Comparison of ENCODE assay signal across 12 cellular contexts in genomic region chr2:166410828-166411472, GRCh38. TPM values are rescaled to one million over a fixed set of nuclear protein-coding genes. Genes with fewer than 3 reads are reported as not detected.
A peak's percentile ranks its signal among the peaks of the same experiment; 100 is the strongest.
DNase-seq lines count a peak whose midpoint lies in the region; TF ChIP-seq lines count a peak whose summit lies in the region.
"Had no signal": no experiment of that assay in that cellular context is flagged by ENCODE, and none has a peak within 500 bp of the region (broad histone marks: within the 10 kb centered on the region; RNA-seq: fewer than 3 reads in every experiment).

No MANE protein-coding gene starts in this region.

- TF ChIP-seq CTCF in BE2C (IDR thresholded peaks at IDR 0.05; ENCODE audit: low read depth, low read length) = no peak
- no peak for TF ChIP-seq CTCF in mammary epithelial cell (conservative IDR thresholded peaks at IDR 0.05 in 1 of 2, IDR thresholded peaks at IDR 0.05 in 1 of 2; ENCODE audit: extremely low read depth in 1 of 2, insufficient read depth in 1 of 2, low read depth in 1 of 2, low read length in 2 of 2)
- TF ChIP-seq CTCF in progenitor cell of endocrine pancreas (IDR thresholded peaks at IDR 0.05; ENCODE audit: unreplicated experiment) = no peak
- no peak for TF ChIP-seq CTCF in neural progenitor cell (IDR thresholded peaks at IDR 0.05)

- H3K9ac ChIP-seq in mammary epithelial cell (ENCODE audit: insufficient read depth, low read length) (peak overlapping the region; percentile 56), mesenchymal stem cell (ENCODE audit: low read length) (peak overlapping the region; percentile 55), neural progenitor cell (no peak overlapping the region)

- H3K27ac ChIP-seq in mammary epithelial cell (ENCODE audit: insufficient read depth, low read depth, low read length) = peak overlapping the region; percentile 91
- H3K27ac ChIP-seq in mesenchymal stem cell (ENCODE audit: low read length, poor library complexity, severe bottlenecking) = no peak overlapping the region
- H3K27ac ChIP-seq in neural progenitor cell = no peak overlapping the region
- H3K27ac ChIP-seq: upper lobe of left lung had no signal

- no peak overlapping the region for H2BK15ac ChIP-seq in mesenchymal stem cell (ENCODE audit: low read depth, poor library complexity, severe bottlenecking)

- peaks cover 4% of the 10 kb centered on the region for H3K4me1 Mint-ChIP-seq in progenitor cell of endocrine pancreas (ENCODE audit: low read depth)
- no peaks in the 10 kb centered on the region for H3K4me1 Mint-ChIP-seq in activated CD4-positive, alpha-beta memory T cell treated with anti-CD3 and anti-CD28 coated beads for 36 hours (ENCODE audit: low read depth)
- peaks cover 2% of the 10 kb centered on the region for H3K4me1 Mint-ChIP-seq in neural progenitor cell

- H3K23ac ChIP-seq in mesenchymal stem cell (ENCODE audit: low read length in 2 of 2) = no peak overlapping the region

- CTCF ChIA-PET in mammary epithelial cell (lab: Charles Lee; ENCODE audit: low non-redundant PET) = no interaction called here
- CTCF ChIA-PET in activated CD4-positive, alpha-beta memory T cell treated with anti-CD3 and anti-CD28 coated beads for 36 hours (lab: Charles Lee) = no interaction called here

- H3K4ac ChIP-seq in mesenchymal stem cell (ENCODE audit: low read depth in 1 of 2, low read length in 2 of 2) = no peak overlapping the region

- dilution Hi-C loops in mammary epithelial cell (cut with HindIII; ENCODE audit: low sequenced_read_pairs) = no loop called here

- H4K8ac ChIP-seq in mesenchymal stem cell (ENCODE audit: low read length) = no peak overlapping the region

- H3K27me3 ChIP-seq in BE2C (no peaks in the 10 kb centered on the region), MG63 (no peaks in the 10 kb centered on the region), mammary epithelial cell (ENCODE audit: insufficient read depth, low read length) (no peaks in the 10 kb centered on the region), mesenchymal stem cell (ENCODE audit: control insufficient read depth in 1 of 2, insufficient read depth in 1 of 2, low read length in 2 of 2) (no peaks in the 10 kb centered on the region), neural progenitor cell (no peaks in the 10 kb centered on the region)
- H3K27me3 ChIP-seq: upper lobe of left lung had no signal

- H3K9me3 ChIP-seq in BE2C = no peaks in the 10 kb centered on the region
- H3K9me3 ChIP-seq in MG63 = no peaks in the 10 kb centered on the region
- no peaks in the 10 kb centered on the region for H3K9me3 ChIP-seq in mammary epithelial cell (replicated peaks; ENCODE audit: insufficient read depth, low read length)
- H3K9me3 ChIP-seq in mesenchymal stem cell (ENCODE audit: control insufficient read depth, low read length) = no peaks in the 10 kb centered on the region
- H3K9me3 ChIP-seq in neural progenitor cell (ENCODE audit: low read depth) = no peaks in the 10 kb centered on the region
- H3K9me3 ChIP-seq: upper lobe of left lung had no signal

- WGBS in mammary epithelial cell (ENCODE audit: low coverage, missing lambda C conversion rate) = 45% methylated on average over 7 of the region's 7 CpGs
- 85% methylated on average over 5 of the region's 7 CpGs for WGBS in mesenchymal stem cell

- no peak overlapping the region for H3K4me3 Mint-ChIP-seq in progenitor cell of endocrine pancreas (ENCODE audit: low read depth)
- no peak overlapping the region for H3K4me3 Mint-ChIP-seq in activated CD4-positive, alpha-beta memory T cell treated with anti-CD3 and anti-CD28 coated beads for 36 hours
- no peak overlapping the region for H3K4me3 Mint-ChIP-seq in neural progenitor cell
- H3K4me3 Mint-ChIP-seq: neural crest cell had no signal

- no peak overlapping the region for H2BK120ac ChIP-seq in mesenchymal stem cell (ENCODE audit: low read depth, low read length)

- H3K36me3 Mint-ChIP-seq in progenitor cell of endocrine pancreas (ENCODE audit: insufficient read depth) (no peaks in the 10 kb centered on the region), neural progenitor cell (no peaks in the 10 kb centered on the region)
- no peaks in the 10 kb centered on the region for H3K36me3 Mint-ChIP-seq in activated CD4-positive, alpha-beta memory T cell treated with anti-CD3 and anti-CD28 coated beads for 36 hours

- H3K36me3 ChIP-seq in BE2C = no peaks in the 10 kb centered on the region
- H3K36me3 ChIP-seq in MG63 = no peaks in the 10 kb centered on the region
- H3K36me3 ChIP-seq in mammary epithelial cell (ENCODE audit: insufficient read depth, low read length) = no peaks in the 10 kb centered on the region
- no peaks in the 10 kb centered on the region for H3K36me3 ChIP-seq in mesenchymal stem cell (ENCODE audit: control insufficient read depth in 1 of 2, insufficient read depth in 2 of 2, low read depth in 1 of 2, low read length in 2 of 2)
- no peaks in the 10 kb centered on the region for H3K36me3 ChIP-seq in neural progenitor cell

- no peak overlapping the region for H3K18ac ChIP-seq in mesenchymal stem cell (ENCODE audit: low read depth in 1 of 2, low read length in 2 of 2)

- in situ Hi-C loops in mammary epithelial cell (cut with MboI; ENCODE audit: low sequenced_read_pairs in 2 of 2) = no loop called here

- no peaks in the 10 kb centered on the region for H3K27me3 Mint-ChIP-seq in progenitor cell of endocrine pancreas
- no peaks in the 10 kb centered on the region for H3K27me3 Mint-ChIP-seq in activated CD4-positive, alpha-beta memory T cell treated with anti-CD3 and anti-CD28 coated beads for 36 hours
- no peaks in the 10 kb centered on the region for H3K27me3 Mint-ChIP-seq in neural progenitor cell (ENCODE audit: insufficient read depth, low read depth)

- no peaks in the 10 kb centered on the region for H3K9me3 Mint-ChIP-seq in progenitor cell of endocrine pancreas (ENCODE audit: low read depth)
- no peaks in the 10 kb centered on the region for H3K9me3 Mint-ChIP-seq in activated CD4-positive, alpha-beta memory T cell treated with anti-CD3 and anti-CD28 coated beads for 36 hours
- no peaks in the 10 kb centered on the region for H3K9me3 Mint-ChIP-seq in neural progenitor cell
- H3K9me3 Mint-ChIP-seq: neural crest cell had no signal

- no peak overlapping the region for H2BK5ac ChIP-seq in mesenchymal stem cell (ENCODE audit: low read depth, low read length, poor library complexity, severe bottlenecking)

- no peak overlapping the region for H2AK5ac ChIP-seq in mesenchymal stem cell (ENCODE audit: low read length, severe bottlenecking)

- no peak overlapping the region for H2BK12ac ChIP-seq in mesenchymal stem cell (ENCODE audit: low read length in 2 of 2)

- H3K79me2 ChIP-seq in mammary epithelial cell (ENCODE audit: insufficient read depth, low read length) (no peaks in the 10 kb centered on the region), neural progenitor cell (ENCODE audit: low read depth) (no peaks in the 10 kb centered on the region)

- intact Hi-C loops in mammary epithelial cell (cut with micrococcal nuclease) = loop anchor here (2.0 to 10.0 kb wide), 3 partner anchors 96 to 619 kb away; partner anchors contain the start of gene GALNT3
- intact Hi-C loops in activated CD4-positive, alpha-beta memory T cell treated with anti-CD3 and anti-CD28 coated beads for 36 hours (cut with micrococcal nuclease) = no loop called here

- H3F3A ChIP-seq in neural progenitor cell (ENCODE audit: low read depth) = no peaks in the 10 kb centered on the region

- TSS peak; percentile 96 for BruUV-seq in mammary epithelial cell (replicated peaks; lab: Mats Ljungman, UMichigan)

- no peak overlapping the region for H4K91ac ChIP-seq in mesenchymal stem cell (ENCODE audit: low read length)

- H2AFZ ChIP-seq in mammary epithelial cell (ENCODE audit: low read depth, low read length) (peak overlapping the region; percentile 67), mesenchymal stem cell (ENCODE audit: low read depth, low read length) (no peak overlapping the region), neural progenitor cell (replicated peaks) (no peak overlapping the region)

- H3K14ac ChIP-seq in mesenchymal stem cell (ENCODE audit: low read length in 2 of 2) = no peak overlapping the region

- DNase-seq in BE2C (no peak), MG63 (peak; percentile 70), mammary epithelial cell (peak; percentile 84), mesenchymal stem cell (peak; percentile 76), progenitor cell of endocrine pancreas (ENCODE audit: low spot score, unreplicated experiment) (no peak), NCI-H526 treated with DMSO at 0.1 percent for 48 hours (lab: John Stamatoyannopoulos, UW) (no peak), neural progenitor cell (ENCODE audit: low spot score) (no peak)
- DNase-seq in activated CD4-positive, alpha-beta memory T cell treated with anti-CD3 and anti-CD28 coated beads for 36 hours = no peak
- DNase-seq: activated T-cell treated with anti-CD3 and anti-CD28 coated beads for 4 hours, DMS 273 treated with DMSO at 0.1 percent for 48 hours, upper lobe of left lung had no signal

- POLR2A ChIA-PET in activated CD4-positive, alpha-beta memory T cell treated with anti-CD3 and anti-CD28 coated beads for 36 hours (lab: Charles Lee) = no interaction called here

- H3K79me1 ChIP-seq in mesenchymal stem cell (replicated peaks; ENCODE audit: low read length, poor library complexity, severe bottlenecking) = no peaks in the 10 kb centered on the region

- no peak overlapping the region for H3K27ac Mint-ChIP-seq in progenitor cell of endocrine pancreas
- no peak overlapping the region for H3K27ac Mint-ChIP-seq in activated CD4-positive, alpha-beta memory T cell treated with anti-CD3 and anti-CD28 coated beads for 36 hours
- no peak overlapping the region for H3K27ac Mint-ChIP-seq in neural progenitor cell

- H3K4me2 ChIP-seq in mammary epithelial cell (ENCODE audit: insufficient read depth, low read depth, low read length) (peak overlapping the region; percentile 63), mesenchymal stem cell (ENCODE audit: low read length, poor library complexity, severe bottlenecking) (no peak overlapping the region), neural progenitor cell (no peak overlapping the region)

- H4K20me1 ChIP-seq in mammary epithelial cell (ENCODE audit: insufficient read depth, low read length) = no peaks in the 10 kb centered on the region
- no peaks in the 10 kb centered on the region for H4K20me1 ChIP-seq in neural progenitor cell (ENCODE audit: low read depth)

- H3K4me3 ChIP-seq in BE2C (ENCODE audit: low read depth, low read length) (peak overlapping the region; percentile 11; the same call in 1 of the 2 replicates), MG63 (no peak overlapping the region), mammary epithelial cell (replicated peaks in 1 of 3; ENCODE audit: insufficient read depth in 1 of 3, low read depth in 2 of 3, low read length in 3 of 3) (no peak overlapping the region), mesenchymal stem cell (ENCODE audit: insufficient read depth in 1 of 2, low read depth in 1 of 2, low read length in 2 of 2) (no peak overlapping the region), neural progenitor cell (no peak overlapping the region)
- H3K4me3 ChIP-seq: upper lobe of left lung had no signal

- H3K4me1 ChIP-seq in BE2C (peaks cover 2% of the 10 kb centered on the region), mammary epithelial cell (ENCODE audit: insufficient read depth, low read length) (peaks cover 26% of the 10 kb centered on the region), mesenchymal stem cell (ENCODE audit: control insufficient read depth, insufficient read depth, low read depth, low read length) (no peaks in the 10 kb centered on the region), neural progenitor cell (no peaks in the 10 kb centered on the region)
- H3K4me1 ChIP-seq: upper lobe of left lung had no signal

RNA-seq across cellular contexts. Expression of gene SCN9A, which starts 35.2 kb away (rescaled TPM):
- polyA plus RNA-seq in BE2C (2012; ENCODE audit: insufficient read depth, insufficient read length, low read depth) = 2.2 TPM
- 2.1 and 2.2 TPM in 2 replicates for total RNA-seq in MG63 (2014; rRNA removed; shearing (Covaris generic); ENCODE audit: low replicate concordance)
- 1 to 10 TPM; 1.2 to 1.3 TPM for total RNA-seq in mammary epithelial cell
- polyA plus RNA-seq in mammary epithelial cell = 0.49 TPM
- 22.9 TPM for polyA minus RNA-seq in mammary epithelial cell
- 0.73 TPM for polyA plus RNA-seq in mesenchymal stem cell (2013, experiment 1 of 2)
- polyA plus RNA-seq in mesenchymal stem cell (2013, experiment 2 of 2) = 0.74 TPM
- 23.5 and 23.7 TPM in 2 replicates for total RNA-seq in progenitor cell of endocrine pancreas
- total RNA-seq in activated CD4-positive, alpha-beta memory T cell treated with anti-CD3 and anti-CD28 coated beads for 36 hours = not detected
- 1.1 and 1.2 TPM in 2 replicates for total RNA-seq in neural progenitor cell (ENCODE audit: low replicate concordance)

Comparison
In these comparisons a context has a peak if more than half of its experiments do, and no peak if none do; other contexts are left out.
1. DNase-seq: peak in MG63 (single experiment), mammary epithelial cell (single experiment) and mesenchymal stem cell (single experiment); none in BE2C (single experiment), progenitor cell of endocrine pancreas (single experiment), activated CD4-positive, alpha-beta memory T cell treated with anti-CD3 and anti-CD28 coated beads for 36 hours (single experiment), NCI-H526 treated with DMSO at 0.1 percent for 48 hours (single experiment) and neural progenitor cell (single experiment).